8 cellular contexts compared by ENCODE assay signal in the genomic region with DNA sequence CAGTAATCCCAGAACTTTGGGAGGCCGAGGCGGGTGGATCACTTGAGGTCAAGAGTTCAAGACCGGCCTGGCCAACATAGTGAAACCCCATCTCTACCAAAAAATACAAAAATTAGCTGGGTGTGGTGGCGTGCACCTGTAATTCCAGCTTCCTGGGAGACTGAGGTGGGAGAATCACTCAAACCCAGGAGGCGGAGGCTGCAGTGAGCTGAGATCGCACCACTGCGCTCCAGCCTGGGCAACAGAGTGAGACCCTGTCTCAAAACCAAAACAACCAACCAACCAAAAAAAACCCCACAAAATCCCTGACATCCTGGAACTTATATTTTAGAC. TPM values are rescaled to one million over a fixed set of nuclear protein-coding genes. Genes with fewer than 3 reads are reported as not detected.
A peak's percentile ranks its signal among the peaks of the same experiment; 100 is the strongest.
DNase-seq lines count a peak whose midpoint lies in the region; ATAC-seq and TF ChIP-seq lines count a peak whose summit lies in the region.
"Not testable (repeated sequence)": the region's sequence is repeated elsewhere in the genome, so short reads cannot be mapped to it uniquely, and the experiment has no call there.

No MANE protein-coding gene starts in this region.

- H3K27ac Mint-ChIP-seq in activated T-helper 1 cell treated with anti-CD3 and anti-CD28 coated beads, Interleukin-12 subunit alpha, Interleukin-12 subunit beta, Interleukin-2, Interleukin-4 antibody, amounts not matched to agents 30 ng/mL and 10 ng/mL and 1 ng/mL, durations not matched to agents 14 hours and 24 hours and 36 hours = peak overlapping the region; percentile 27

- not testable (repeated sequence) for DNase-seq in activated T-helper 1 cell treated with anti-CD3 and anti-CD28 coated beads, Interleukin-12 subunit alpha, Interleukin-12 subunit beta, Interleukin-2, Interleukin-4 antibody, amounts not matched to agents 30 ng/mL and 10 ng/mL and 1 ng/mL, durations not matched to agents 14 hours and 24 hours and 36 hours (ENCODE audit: low spot score); caudate nucleus (lab: John Stamatoyannopoulos, UW); heart left ventricle; thyroid gland

- TF ChIP-seq POLR2A in heart left ventricle (IDR thresholded peaks at IDR 0.05); thyroid gland (IDR thresholded peaks at IDR 0.05): not testable (repeated sequence)

- ATAC-seq in heart left ventricle = not testable (repeated sequence)

- not testable (repeated sequence) for H3K9me3 Mint-ChIP-seq in activated T-helper 1 cell treated with anti-CD3 and anti-CD28 coated beads, Interleukin-12 subunit alpha, Interleukin-12 subunit beta, Interleukin-2, Interleukin-4 antibody, amounts not matched to agents 30 ng/mL and 10 ng/mL and 1 ng/mL, durations not matched to agents 14 hours and 24 hours and 36 hours

- H2AFZ ChIP-seq in ACC112 (ENCODE audit: low read length, unreplicated experiment); Loucy (ENCODE audit: low read length): not testable (repeated sequence)

- H3K4me1 ChIP-seq in ACC112 (ENCODE audit: control insufficient read depth, insufficient read depth, low read length, unreplicated experiment) (peaks cover 41% of the 10 kb centered on the region), Loucy (ENCODE audit: insufficient read depth, low read length, poor library complexity, severe bottlenecking) (peaks cover 67% of the 10 kb centered on the region), heart left ventricle (peaks cover 6 to 77% (median 37%) of the 10 kb centered on the region in 12 donors), mesodermal cell (ENCODE audit: control insufficient read depth, insufficient read depth, low read length, poor library complexity, severe bottlenecking) (peaks cover 13% of the 10 kb centered on the region), rectal smooth muscle tissue (ENCODE audit: control insufficient read depth, insufficient read depth, low read length) (peaks cover 16% of the 10 kb centered on the region), thyroid gland (peaks cover 16 to 45% of the 10 kb centered on the region in 2 donors)

- H4K20me1 ChIP-seq in Loucy (ENCODE audit: insufficient read depth, low read length, poor library complexity, severe bottlenecking) = not testable (repeated sequence)

- H3K27me3 Mint-ChIP-seq in activated T-helper 1 cell treated with anti-CD3 and anti-CD28 coated beads, Interleukin-12 subunit alpha, Interleukin-12 subunit beta, Interleukin-2, Interleukin-4 antibody, amounts not matched to agents 30 ng/mL and 10 ng/mL and 1 ng/mL, durations not matched to agents 14 hours and 24 hours and 36 hours (ENCODE audit: insufficient read depth) = not testable (repeated sequence)

- peak overlapping the region; percentile 24 for H3K4me2 ChIP-seq in Loucy (ENCODE audit: low read depth, low read length, poor library complexity, severe bottlenecking)

- not testable (repeated sequence) for H3K9me3 ChIP-seq in Loucy (ENCODE audit: insufficient read depth, low read depth, low read length); heart left ventricle; mesodermal cell (ENCODE audit: control insufficient read depth, low read length); thyroid gland

- H3K36me3 Mint-ChIP-seq in activated T-helper 1 cell treated with anti-CD3 and anti-CD28 coated beads, Interleukin-12 subunit alpha, Interleukin-12 subunit beta, Interleukin-2, Interleukin-4 antibody, amounts not matched to agents 30 ng/mL and 10 ng/mL and 1 ng/mL, durations not matched to agents 14 hours and 24 hours and 36 hours (ENCODE audit: low read depth) = not testable (repeated sequence)

- intact Hi-C loops in activated T-helper 1 cell treated with anti-CD3 and anti-CD28 coated beads, Interleukin-12 subunit alpha, Interleukin-12 subunit beta, Interleukin-2, Interleukin-4 antibody, amounts not matched to agents 30 ng/mL and 10 ng/mL and 1 ng/mL, durations not matched to agents 14 hours and 24 hours and 36 hours (cut with micrococcal nuclease); thyroid gland (cut with DNase I): not testable (repeated sequence)
- intact Hi-C loops in heart left ventricle (cut with DNase I) = loop anchor here in 1 of 10 donors (5.0 kb wide), 1 partner anchor 139 kb away; the partner anchor contains the start of gene CSNK1E

- H3F3A ChIP-seq in Loucy (ENCODE audit: low read depth) = not testable (repeated sequence)

- not testable (repeated sequence) for H3K79me2 ChIP-seq in ACC112 (ENCODE audit: control insufficient read depth, insufficient read depth, low read length, unreplicated experiment)
- peaks cover 41% of the 10 kb centered on the region for H3K79me2 ChIP-seq in Loucy (ENCODE audit: insufficient read depth, low read length)

- WGBS in heart left ventricle, 4 donors = 94 to 98% (median 97%) methylated on average over 7 of the region's 7 CpGs
- WGBS in mesodermal cell (ENCODE audit: insufficient coverage in 2 of 2), 2 experiments = 92 to 100% methylated on average over 1 to 6 of the region's 7 CpGs
- 97 to 99% methylated on average over 7 of the region's 7 CpGs for WGBS in thyroid gland, 2 donors

- H3K27me3 ChIP-seq in ACC112 (ENCODE audit: insufficient read depth, low read length); Loucy (ENCODE audit: insufficient read depth, low read length, poor library complexity, severe bottlenecking); heart left ventricle; rectal smooth muscle tissue (ENCODE audit: control insufficient read depth, insufficient read depth, low read length); thyroid gland: not testable (repeated sequence)

- not testable (repeated sequence) for H3K9ac ChIP-seq in Loucy (ENCODE audit: low read depth, low read length, poor library complexity, severe bottlenecking); rectal smooth muscle tissue (ENCODE audit: low read length)

- H3K27ac ChIP-seq in ACC112 (ENCODE audit: low read depth, low read length) (peak overlapping the region; percentile 99), caudate nucleus (ENCODE audit: low read depth, low read length) (peak overlapping the region; percentile 74), heart left ventricle (peak overlapping the region; percentile 45 to 98 (median 78)), mesodermal cell (ENCODE audit: low read depth, low read length, severe bottlenecking) (peak overlapping the region; percentile 93), rectal smooth muscle tissue (ENCODE audit: low read depth, low read length) (peak overlapping the region; percentile 41), thyroid gland (peak overlapping the region; percentile 75 to 87 (median 75))

- H3K4me3 ChIP-seq in ACC112 (ENCODE audit: low read depth, low read length); Loucy (ENCODE audit: low read length, poor library complexity, severe bottlenecking); heart left ventricle; mesodermal cell (ENCODE audit: extremely low read depth, insufficient read depth, low read length, poor library complexity, severe bottlenecking); rectal smooth muscle tissue (ENCODE audit: low read length); thyroid gland (replicated peaks in 1 of 3): not testable (repeated sequence)

- H3K4me1 Mint-ChIP-seq in activated T-helper 1 cell treated with anti-CD3 and anti-CD28 coated beads, Interleukin-12 subunit alpha, Interleukin-12 subunit beta, Interleukin-2, Interleukin-4 antibody, amounts not matched to agents 30 ng/mL and 10 ng/mL and 1 ng/mL, durations not matched to agents 14 hours and 24 hours and 36 hours (ENCODE audit: low read depth) = peaks cover 60% of the 10 kb centered on the region

- not testable (repeated sequence) for H3K9me2 ChIP-seq in Loucy (replicated peaks; ENCODE audit: low read depth, low read length)

- H3K36me3 ChIP-seq in ACC112 (ENCODE audit: insufficient read depth, low read length); Loucy (ENCODE audit: insufficient read depth, low read length); heart left ventricle; mesodermal cell (ENCODE audit: control insufficient read depth, insufficient read depth, low read length); rectal smooth muscle tissue (ENCODE audit: control insufficient read depth, insufficient read depth, low read length); thyroid gland: not testable (repeated sequence)

- TF ChIP-seq CTCF in Loucy (conservative IDR thresholded peaks at IDR 0.05; ENCODE audit: low read length); heart left ventricle (IDR thresholded peaks at IDR 0.05); thyroid gland (IDR thresholded peaks at IDR 0.05): not testable (repeated sequence)

- H3K4me3 Mint-ChIP-seq in activated T-helper 1 cell treated with anti-CD3 and anti-CD28 coated beads, Interleukin-12 subunit alpha, Interleukin-12 subunit beta, Interleukin-2, Interleukin-4 antibody, amounts not matched to agents 30 ng/mL and 10 ng/mL and 1 ng/mL, durations not matched to agents 14 hours and 24 hours and 36 hours = not testable (repeated sequence)

RNA-seq across cellular contexts. Expression of gene PLA2G6, which starts 3.1 kb away (rescaled TPM):
- 34.8 and 34.9 TPM in 2 replicates for total RNA-seq in activated T-helper 1 cell treated with anti-CD3 and anti-CD28 coated beads, Interleukin-12 subunit alpha, Interleukin-12 subunit beta, Interleukin-2, Interleukin-4 antibody, amounts not matched to agents 30 ng/mL and 10 ng/mL and 1 ng/mL, durations not matched to agents 14 hours and 24 hours and 36 hours
- 10 to 100 TPM in 6 of 9 donors, 1 to 10 TPM in 3; 6.1 to 17.9 (median 11.0) TPM for total RNA-seq in heart left ventricle
- 10 to 100 TPM in 1 of 2 donors, 1 to 10 TPM in 1; 4.9 to 14.2 TPM for polyA plus RNA-seq in heart left ventricle
- polyA plus RNA-seq in mesodermal cell (2013, experiment 1 of 2) = 17.3 TPM
- 16.0 TPM for polyA plus RNA-seq in mesodermal cell (2013, experiment 2 of 2)
- 100 to 1,000 TPM; 106 to 122 (median 112) TPM for total RNA-seq in thyroid gland

RNA-seq across cellular contexts. Expression of gene MAFF, which starts 23.2 kb away (rescaled TPM):
- 12.3 and 12.5 TPM in 2 replicates for total RNA-seq in activated T-helper 1 cell treated with anti-CD3 and anti-CD28 coated beads, Interleukin-12 subunit alpha, Interleukin-12 subunit beta, Interleukin-2, Interleukin-4 antibody, amounts not matched to agents 30 ng/mL and 10 ng/mL and 1 ng/mL, durations not matched to agents 14 hours and 24 hours and 36 hours
- total RNA-seq in heart left ventricle = 10 to 100 TPM in 3 of 9 donors, 1 to 10 TPM in 6; 1.9 to 35.8 (median 4.0) TPM
- 10 to 100 TPM in 1 of 2 donors, 1 to 10 TPM in 1; 4.7 to 36.0 TPM for polyA plus RNA-seq in heart left ventricle
- polyA plus RNA-seq in mesodermal cell (2013, experiment 1 of 2) = 18.8 TPM
- 14.8 TPM for polyA plus RNA-seq in mesodermal cell (2013, experiment 2 of 2)
- 100 to 1,000 TPM in 1 of 4 donors, 10 to 100 TPM in 3; 13.1 to 111 (median 24.6) TPM for total RNA-seq in thyroid gland

Comparison
In these comparisons a context has a peak if more than half of its experiments do, and no peak if none do; other contexts are left out.
1. H3K27ac ChIP-seq: peak in every context shown above with its lines; median percentile 99 in ACC112; 93 in mesodermal cell; 78 in heart left ventricle; 75 in thyroid gland; 74 in caudate nucleus; 41 in rectal smooth muscle tissue.